In genomic region chr6:160348552-160349441, GRCh38 we compare ENCODE assay signal across 10 cellular contexts. TPM values are rescaled to one million over a fixed set of nuclear protein-coding genes. Genes with fewer than 3 reads are reported as not detected.
A peak's percentile ranks its signal among the peaks of the same experiment; 100 is the strongest.
DNase-seq lines count a peak whose midpoint lies in the region; ATAC-seq and TF ChIP-seq lines count a peak whose summit lies in the region.
"Had no signal": no experiment of that assay in that cellular context is flagged by ENCODE, and none has a peak within 500 bp of the region (broad histone marks: within the 10 kb centered on the region; RNA-seq: fewer than 3 reads in every experiment).

No MANE protein-coding gene starts in this region.

- no peaks in the 10 kb centered on the region for H3K9me3 ChIP-seq in endodermal cell (ENCODE audit: control insufficient read depth, low read length)
- H3K9me3 ChIP-seq in mucosa of descending colon: no peaks in the 10 kb centered on the region

- peak overlapping the region; percentile 64 for H3K4me3 Mint-ChIP-seq in endodermal cell
- H3K4me3 Mint-ChIP-seq in stimulated activated memory B cell treated with anti-CD40 and anti-IgM and Interleukin-4, amounts not matched to agents 10 μg/mL and 1 μg/mL and 100 μg/mL, for 72 hours: no peak overlapping the region

- TF ChIP-seq CTCF in 22Rv1 (IDR thresholded peaks at IDR 0.05): peak; percentile 47
- TF ChIP-seq CTCF in endodermal cell (conservative IDR thresholded peaks at IDR 0.05): peak; percentile 62
- TF ChIP-seq CTCF in mucosa of descending colon (IDR thresholded peaks at IDR 0.05): no peak

- H3K27ac ChIP-seq in 22Rv1: peak overlapping the region; percentile 29; the same call in 1 of the 2 replicates
- H3K27ac ChIP-seq in endodermal cell (ENCODE audit: low read depth, low read length): no peak overlapping the region
- H3K27ac ChIP-seq: SJSA1 had no signal

- peak; percentile 69 for ATAC-seq in mucosa of descending colon
- ATAC-seq in HG03039 (IDR thresholded peaks at IDR 0.05; ENCODE audit: unreplicated experiment): no peak
- ATAC-seq in stimulated activated memory B cell treated with anti-CD40 and anti-IgM and Interleukin-4, amounts not matched to agents 10 μg/mL and 1 μg/mL and 100 μg/mL, for 72 hours: no peak

- peaks cover 17% of the 10 kb centered on the region for H3K4me1 Mint-ChIP-seq in endodermal cell
- H3K4me1 Mint-ChIP-seq in stimulated activated memory B cell treated with anti-CD40 and anti-IgM and Interleukin-4, amounts not matched to agents 10 μg/mL and 1 μg/mL and 100 μg/mL, for 72 hours: no peaks in the 10 kb centered on the region

- H3K4me3 ChIP-seq in endodermal cell (ENCODE audit: low read length): peak overlapping the region; percentile 80
- peak overlapping the region; percentile 24 for H3K4me3 ChIP-seq in mucosa of descending colon
- H3K4me3 ChIP-seq: SJSA1 had no signal

- WGBS in endodermal cell (ENCODE audit: insufficient coverage in 1 of 2, insufficient read length in 1 of 2), 2 experiments: 0 to 1% methylated on average over 41 to 82 of the region's 82 CpGs

- intact Hi-C loops in mucosa of descending colon (cut with DNase I, micrococcal nuclease): no loop called here

- peak; percentile 78 for DNase-seq in HuH-7 (ENCODE audit: low spot score)
- peak; percentile 87 for DNase-seq in endodermal cell
- peak in 2 of 3 donors; percentile 50 to 67 for DNase-seq in mucosa of descending colon
- DNase-seq in central memory CD4-positive, alpha-beta T cell: no peak
- no peak for DNase-seq in OCI-M1 (lab: John Stamatoyannopoulos, UW)

- H3K9ac ChIP-seq in endodermal cell (ENCODE audit: extremely low read depth, low read length, poor library complexity, severe bottlenecking): peak overlapping the region; percentile 57

- H3K4me1 ChIP-seq in endodermal cell (ENCODE audit: control insufficient read depth, insufficient read depth, low read length): peaks cover 2% of the 10 kb centered on the region
- no peaks in the 10 kb centered on the region for H3K4me1 ChIP-seq in mucosa of descending colon (ENCODE audit: low read depth)
- H3K4me1 ChIP-seq: SJSA1 had no signal

- peaks cover 34% of the 10 kb centered on the region for H3K27me3 ChIP-seq in endodermal cell (ENCODE audit: control insufficient read depth, insufficient read depth, low read length, poor library complexity, severe bottlenecking)
- H3K27me3 ChIP-seq: SJSA1 had no signal

- no peaks in the 10 kb centered on the region for H3K36me3 ChIP-seq in endodermal cell (ENCODE audit: control insufficient read depth, insufficient read depth, low read length)
- H3K36me3 ChIP-seq in mucosa of descending colon (ENCODE audit: low read depth): no peaks in the 10 kb centered on the region
- H3K36me3 ChIP-seq: SJSA1 had no signal

- H3K27me3 Mint-ChIP-seq in endodermal cell (ENCODE audit: insufficient read depth): peaks cover 53% of the 10 kb centered on the region
- peaks cover 67% of the 10 kb centered on the region for H3K27me3 Mint-ChIP-seq in stimulated activated memory B cell treated with anti-CD40 and anti-IgM and Interleukin-4, amounts not matched to agents 10 μg/mL and 1 μg/mL and 100 μg/mL, for 72 hours

- no peak overlapping the region for H3K27ac Mint-ChIP-seq in endodermal cell
- no peak overlapping the region for H3K27ac Mint-ChIP-seq in stimulated activated memory B cell treated with anti-CD40 and anti-IgM and Interleukin-4, amounts not matched to agents 10 μg/mL and 1 μg/mL and 100 μg/mL, for 72 hours

- no peaks in the 10 kb centered on the region for H3K9me3 Mint-ChIP-seq in endodermal cell
- no peaks in the 10 kb centered on the region for H3K9me3 Mint-ChIP-seq in stimulated activated memory B cell treated with anti-CD40 and anti-IgM and Interleukin-4, amounts not matched to agents 10 μg/mL and 1 μg/mL and 100 μg/mL, for 72 hours

- H3K36me3 Mint-ChIP-seq in endodermal cell (ENCODE audit: low read depth): no peaks in the 10 kb centered on the region
- H3K36me3 Mint-ChIP-seq in stimulated activated memory B cell treated with anti-CD40 and anti-IgM and Interleukin-4, amounts not matched to agents 10 μg/mL and 1 μg/mL and 100 μg/mL, for 72 hours: no peaks in the 10 kb centered on the region

RNA-seq across cellular contexts. Expression of gene SLC22A3, which starts 0.6 kb away (rescaled TPM):
- total RNA-seq in endodermal cell (1 to 10 TPM; 3.1 to 7.4 TPM), mucosa of descending colon (1 to 10 TPM; 1.4 to 7.3 (median 1.6) TPM)
- polyA plus RNA-seq in endodermal cell (2013, experiment 1 of 2): 1.0 TPM
- polyA plus RNA-seq in endodermal cell (2013, experiment 2 of 2): 1.1 TPM
- total RNA-seq: lung microvascular endothelial cell, SJSA1 had no signal

Comparison
In these comparisons a context has a peak if more than half of its experiments do, and no peak if none do; other contexts are left out.
1. DNase-seq: peak in HuH-7 (single experiment), endodermal cell (single experiment) and mucosa of descending colon (2 of 3); none in central memory CD4-positive, alpha-beta T cell (single experiment) and OCI-M1 (single experiment).